25 cellular contexts compared by ENCODE assay signal in the genomic region with DNA sequence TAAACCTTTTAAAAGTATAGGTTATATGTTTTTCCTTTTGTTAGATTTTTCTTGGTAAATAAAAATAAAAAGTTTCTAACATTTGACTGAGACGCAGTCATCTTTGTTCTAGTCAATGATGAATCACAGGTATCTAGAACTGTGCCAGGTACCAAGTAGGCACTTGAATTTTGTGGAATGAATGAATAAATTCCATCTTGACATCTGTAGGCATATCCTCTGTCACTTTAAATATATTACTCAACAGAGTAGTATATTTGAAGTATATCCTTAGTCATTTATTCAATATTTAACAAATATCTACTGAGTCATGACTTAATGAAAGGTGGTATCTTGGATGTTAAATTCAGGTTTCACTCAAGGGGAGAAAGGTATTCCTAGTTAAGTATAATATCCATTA.
"Had no signal": no experiment of that assay in that cellular context is flagged by ENCODE, and none has a peak within 500 bp of the region (broad histone marks: within the 10 kb centered on the region; RNA-seq: fewer than 3 reads in every experiment).

No MANE protein-coding gene starts in this region.

- H3K27ac ChIP-seq: coronary artery, gastroesophageal sphincter, heart left ventricle, ovary, psoas muscle, sigmoid colon, testis, tibial artery had no signal

- ATAC-seq: gastroesophageal sphincter; heart left ventricle; left lobe of liver; natural killer cell; psoas muscle; right cardiac atrium; stimulated activated effector memory CD8-positive, alpha-beta T cell treated with anti-CD3 and anti-CD28 coated beads, Interleukin-12 subunit alpha, Interleukin-12 subunit beta, amount 100 ng/mL, for 72 hours; stimulated activated naive CD8-positive, alpha-beta T cell treated with anti-CD3 and anti-CD28 coated beads, Interleukin-15, Interleukin-2, amounts not matched to agents 100 U/mL and 50 U/mL, for 24 hours had no signal

- H3K9me3 ChIP-seq: gastroesophageal sphincter, heart left ventricle, ovary, psoas muscle, sigmoid colon, testis, tibial artery had no signal

- DNase-seq: dermis blood vessel endothelial cell; effector memory CD4-positive, alpha-beta T cell; heart left ventricle; hippocampal formation; immature natural killer cell; natural killer cell; occipital lobe; ovary; posterior cingulate gyrus; psoas muscle; right cardiac atrium; sigmoid colon; stimulated activated CD4-positive, alpha-beta T cell treated with anti-CD3 and anti-CD28 coated beads, Interleukin-2, amount 100 ng/mL, for 24 hours; stimulated activated CD4-positive, alpha-beta T cell treated with anti-CD3 and anti-CD28 coated beads, Interleukin-4, amount 100 ng/mL, for 24 hours; stimulated activated naive CD8-positive, alpha-beta T cell treated with anti-CD3 and anti-CD28 coated beads, Interleukin-15, Interleukin-2, amounts not matched to agents 100 U/mL and 50 U/mL, for 24 hours; substantia nigra; testis; tibial artery had no signal

- H3K4me1 ChIP-seq: gastroesophageal sphincter, heart left ventricle, psoas muscle, sigmoid colon, testis, tibial artery had no signal

- H3K36me3 ChIP-seq: gastroesophageal sphincter, heart left ventricle, ovary, sigmoid colon, tibial artery had no signal

- H3K4me3 ChIP-seq: coronary artery, gastroesophageal sphincter, heart left ventricle, lung, ovary, psoas muscle, sigmoid colon, testis, tibial artery had no signal

- FAIRE-seq: endothelial cell of umbilical vein, keratinocyte had no signal

- H3K27me3 ChIP-seq: gastroesophageal sphincter, heart left ventricle, ovary, sigmoid colon, testis, tibial artery had no signal
